Comparison of ENCODE assay signal across 7 cellular contexts in genomic region chr4:31946456-31946855, GRCh38.
"Had no signal": no experiment of that assay in that cellular context is flagged by ENCODE, and none has a peak within 500 bp of the region (broad histone marks: within the 10 kb centered on the region; RNA-seq: fewer than 3 reads in every experiment).

No MANE protein-coding gene starts in this region.

- H3K4me2 ChIP-seq: GM23338 had no signal

- H2AFZ ChIP-seq: GM23338 had no signal

- H3K4me3 ChIP-seq: GM23338 had no signal

- ATAC-seq: GM23338 had no signal

- DNase-seq: H9, HCEC 1CT, IMR-90 had no signal

- FAIRE-seq: H1, H54, HTR-8/SVneo had no signal
